1 cellular context compared by ENCODE assay signal in genomic region chr15:74432968-74433591, GRCh38.
TF ChIP-seq lines count a peak whose summit lies in the region.

No MANE protein-coding gene starts in this region.

TF ChIP-seq in HCT116, 20 proteins besides CTCF, POLR2A, EP300 and RAD21:
- TF ChIP-seq MAX (IDR thresholded peaks at IDR 0.05), result no peak
- TF ChIP-seq ATF3 (IDR thresholded peaks at IDR 0.05), result no peak
- TF ChIP-seq REST (IDR thresholded peaks at IDR 0.05; ENCODE audit: low read depth), result no peak
- TF ChIP-seq FOSL1 (IDR thresholded peaks at IDR 0.05; ENCODE audit: low read depth), result no peak
- no peak for TF ChIP-seq POLR2AphosphoS5 (IDR thresholded peaks at IDR 0.05; ENCODE audit: low read depth, low read length)
- TF ChIP-seq ZBTB33 (IDR thresholded peaks at IDR 0.05; ENCODE audit: extremely low read depth, insufficient replicate concordance, low read length), result no peak
- no peak for TF ChIP-seq CEBPB (IDR thresholded peaks at IDR 0.05; ENCODE audit: low read depth)
- no peak for TF ChIP-seq TCF7L2 (IDR thresholded peaks at IDR 0.05; ENCODE audit: borderline replicate concordance, extremely low read depth, insufficient read depth, insufficient read length)
- no peak for TF ChIP-seq EZH2phosphoT487 (IDR thresholded peaks at IDR 0.05; ENCODE audit: borderline replicate concordance)
- TF ChIP-seq SP1 (IDR thresholded peaks at IDR 0.05; ENCODE audit: low read depth), result no peak
- TF ChIP-seq EZH2 (IDR thresholded peaks at IDR 0.05), result no peak
- TF ChIP-seq EGR1 (IDR thresholded peaks at IDR 0.05; ENCODE audit: low read depth), result no peak
- no peak for TF ChIP-seq SRF (IDR thresholded peaks at IDR 0.05; ENCODE audit: low read depth)
- no peak for TF ChIP-seq ZNF274 (IDR thresholded peaks at IDR 0.05; ENCODE audit: low read depth, low read length)
- no peak for TF ChIP-seq SIN3A (IDR thresholded peaks at IDR 0.05; ENCODE audit: low read depth)
- no peak for TF ChIP-seq CBX3 (IDR thresholded peaks at IDR 0.05; ENCODE audit: low read depth)
- TF ChIP-seq JUND (IDR thresholded peaks at IDR 0.05), result no peak
- TF ChIP-seq YY1 (IDR thresholded peaks at IDR 0.05; ENCODE audit: extremely low read depth, insufficient replicate concordance, low read depth, low read length), result no peak
